In the genomic region with DNA sequence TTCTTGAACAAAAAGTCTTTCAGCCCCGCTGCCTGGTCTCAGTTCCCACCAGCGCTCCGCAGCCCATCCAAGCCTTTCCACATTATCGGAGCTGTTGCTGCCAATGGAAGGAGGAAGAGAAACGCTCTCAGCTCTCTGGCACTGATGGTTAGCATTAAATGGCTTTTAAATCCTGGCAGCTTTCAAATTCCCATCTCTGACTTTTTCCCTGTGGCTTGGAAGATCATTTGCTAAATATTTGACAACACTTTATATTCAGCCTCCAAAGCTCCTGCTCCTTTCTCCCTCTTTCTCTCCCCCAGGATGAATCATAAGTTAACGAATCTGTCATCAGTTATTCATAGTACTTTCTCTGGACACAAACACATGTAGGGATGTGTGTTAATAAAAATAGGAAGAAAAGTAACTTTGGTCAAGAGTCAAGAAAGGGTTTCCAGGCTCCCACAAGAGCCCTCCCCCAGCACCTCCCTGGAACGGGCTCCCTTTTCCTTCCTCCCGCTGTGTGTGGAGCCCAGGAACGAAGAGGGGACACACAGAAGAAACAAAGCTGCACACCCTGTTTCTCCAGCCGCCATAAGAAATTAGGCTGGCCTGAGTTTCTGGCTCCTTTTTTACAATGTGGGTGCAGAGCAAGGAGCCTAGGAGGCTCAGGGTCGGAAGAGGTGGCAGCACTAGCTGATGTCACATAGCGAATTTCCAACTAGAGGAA, we compare ENCODE assay signal across 16 cellular contexts. TPM values are rescaled to one million over a fixed set of nuclear protein-coding genes. Genes with fewer than 3 reads are reported as not detected.
DNase-seq lines count a peak whose midpoint lies in the region; ATAC-seq and TF ChIP-seq lines count a peak whose summit lies in the region.
"Had no signal": no experiment of that assay in that cellular context is flagged by ENCODE, and none has a peak within 500 bp of the region (broad histone marks: within the 10 kb centered on the region; RNA-seq: fewer than 3 reads in every experiment).

No MANE protein-coding gene starts in this region.

- H3K27ac ChIP-seq in coronary artery, result peak overlapping the region; percentile 2 to 49
- H3K27ac ChIP-seq in aorta (ENCODE audit: low read depth in 1 of 2, low read length in 2 of 2), result no peak overlapping the region
- no peak overlapping the region for H3K27ac ChIP-seq in effector memory CD4-positive, alpha-beta T cell (ENCODE audit: insufficient read depth, low read length, poor library complexity, severe bottlenecking)
- H3K27ac ChIP-seq: A549 had no signal

- H3K27me3 Mint-ChIP-seq in nephron (ENCODE audit: low read depth), result peaks cover 14% of the 10 kb centered on the region
- peaks cover 11% of the 10 kb centered on the region for H3K27me3 Mint-ChIP-seq in activated CD4-positive, alpha-beta T cell treated with anti-CD3 and anti-CD28 coated beads, Interleukin-2, amount 10 ng/mL, durations not matched to agents 24 days and 14 days

- H3K4me1 Mint-ChIP-seq in nephron, result peaks cover 57% of the 10 kb centered on the region
- no peaks in the 10 kb centered on the region for H3K4me1 Mint-ChIP-seq in activated CD4-positive, alpha-beta T cell treated with anti-CD3 and anti-CD28 coated beads, Interleukin-2, amount 10 ng/mL, durations not matched to agents 24 days and 14 days
- H3K4me1 Mint-ChIP-seq: natural killer cell had no signal

- H3K4me3 ChIP-seq in coronary artery (peak overlapping the region; percentile 13), aorta (ENCODE audit: low read length in 2 of 2) (no peak overlapping the region)
- no peak overlapping the region for H3K4me3 ChIP-seq in effector memory CD4-positive, alpha-beta T cell (ENCODE audit: insufficient read depth, low read depth, low read length, poor library complexity, severe bottlenecking)
- H3K4me3 ChIP-seq: A549, smooth muscle cell had no signal

- no peaks in the 10 kb centered on the region for H3K27me3 ChIP-seq in aorta (ENCODE audit: control insufficient read depth in 1 of 2, insufficient read depth in 2 of 2, low read length in 1 of 2)
- H3K27me3 ChIP-seq in effector memory CD4-positive, alpha-beta T cell (replicated peaks; ENCODE audit: control insufficient read depth, insufficient read depth, low read length, poor library complexity, severe bottlenecking), result no peaks in the 10 kb centered on the region

- intact Hi-C loops in Right ventricle myocardium superior (cut with DNase I), result no loop called here
- intact Hi-C loops in left ventricle myocardium superior (cut with micrococcal nuclease), result no loop called here
- intact Hi-C loops in aorta (cut with DNase I), result no loop called here
- intact Hi-C loops in activated CD4-positive, alpha-beta T cell treated with anti-CD3 and anti-CD28 coated beads, Interleukin-2, amount 10 ng/mL, durations not matched to agents 24 days and 14 days (cut with micrococcal nuclease), result no loop called here

- H3K36me3 Mint-ChIP-seq in nephron (ENCODE audit: low read depth), result no peaks in the 10 kb centered on the region
- H3K36me3 Mint-ChIP-seq in activated CD4-positive, alpha-beta T cell treated with anti-CD3 and anti-CD28 coated beads, Interleukin-2, amount 10 ng/mL, durations not matched to agents 24 days and 14 days (ENCODE audit: low read depth), result no peaks in the 10 kb centered on the region
- H3K36me3 Mint-ChIP-seq: natural killer cell had no signal

- no peaks in the 10 kb centered on the region for H3K36me3 ChIP-seq in aorta (ENCODE audit: control insufficient read depth in 1 of 2, insufficient read depth in 2 of 2, low read length in 1 of 2)
- no peaks in the 10 kb centered on the region for H3K36me3 ChIP-seq in effector memory CD4-positive, alpha-beta T cell (ENCODE audit: control insufficient read depth, insufficient read depth, low read length)

- H3K9me3 ChIP-seq in aorta (ENCODE audit: control insufficient read depth, low read length), result no peaks in the 10 kb centered on the region
- no peaks in the 10 kb centered on the region for H3K9me3 ChIP-seq in effector memory CD4-positive, alpha-beta T cell (ENCODE audit: control insufficient read depth, low read length)
- H3K9me3 ChIP-seq: A549 had no signal

- TF ChIP-seq CTCF in coronary artery (IDR thresholded peaks at IDR 0.05) (no peak), nephron (IDR thresholded peaks at IDR 0.05; ENCODE audit: unreplicated experiment in 3 of 3) (no peak)

- peak overlapping the region in 2 of 3 experiments; percentile 3 to 18 for H3K4me3 Mint-ChIP-seq in nephron
- H3K4me3 Mint-ChIP-seq in activated CD4-positive, alpha-beta T cell treated with anti-CD3 and anti-CD28 coated beads, Interleukin-2, amount 10 ng/mL, durations not matched to agents 24 days and 14 days, result no peak overlapping the region
- H3K4me3 Mint-ChIP-seq: activated CD8-positive, alpha-beta T cell treated with anti-CD3 and anti-CD28 coated beads for 36 hours; natural killer cell had no signal

- H3K4me1 ChIP-seq in aorta (ENCODE audit: control insufficient read depth in 1 of 2, insufficient read depth in 2 of 2, low read length in 2 of 2), result no peaks in the 10 kb centered on the region
- no peaks in the 10 kb centered on the region for H3K4me1 ChIP-seq in effector memory CD4-positive, alpha-beta T cell (ENCODE audit: control insufficient read depth, insufficient read depth, low read length, poor library complexity, severe bottlenecking)
- H3K4me1 ChIP-seq: A549 had no signal

- WGBS in aorta, 2 donors, result 34 to 50% methylated on average over 12 of the region's 12 CpGs

- ATAC-seq in Right ventricle myocardium superior (ENCODE audit: poor library complexity) (peak; percentile 14), left ventricle myocardium superior (no peak), aorta (ENCODE audit: low FRiP score) (peak; percentile 49)
- ATAC-seq: A549; activated CD8-positive, alpha-beta T cell treated with anti-CD3 and anti-CD28 coated beads for 36 hours; HCT116; natural killer cell had no signal

- H3K9me3 Mint-ChIP-seq in nephron, result no peaks in the 10 kb centered on the region
- no peaks in the 10 kb centered on the region for H3K9me3 Mint-ChIP-seq in activated CD4-positive, alpha-beta T cell treated with anti-CD3 and anti-CD28 coated beads, Interleukin-2, amount 10 ng/mL, durations not matched to agents 24 days and 14 days
- H3K9me3 Mint-ChIP-seq: activated CD8-positive, alpha-beta T cell treated with anti-CD3 and anti-CD28 coated beads for 36 hours; natural killer cell had no signal

- DNase-seq in Right ventricle myocardium superior (no peak), left ventricle myocardium superior (no peak), coronary artery (ENCODE audit: low spot score) (no peak), aorta (no peak), mesenteric fat pad (ENCODE audit: low spot score) (no peak)
- DNase-seq in effector memory CD4-positive, alpha-beta T cell, result no peak
- no peak for DNase-seq in activated CD4-positive, alpha-beta T cell treated with anti-CD3 and anti-CD28 coated beads, Interleukin-2, amount 10 ng/mL, durations not matched to agents 24 days and 14 days
- DNase-seq: activated CD8-positive, alpha-beta T cell treated with anti-CD3 and anti-CD28 coated beads for 36 hours; DMS53; natural killer cell; NCI-H1105; NCI-H524 had no signal

- peak overlapping the region; percentile 6 to 82 (median 77) for H3K27ac Mint-ChIP-seq in nephron
- no peak overlapping the region for H3K27ac Mint-ChIP-seq in activated CD4-positive, alpha-beta T cell treated with anti-CD3 and anti-CD28 coated beads, Interleukin-2, amount 10 ng/mL, durations not matched to agents 24 days and 14 days
- H3K27ac Mint-ChIP-seq: activated CD8-positive, alpha-beta T cell treated with anti-CD3 and anti-CD28 coated beads for 36 hours; natural killer cell had no signal

RNA-seq across cellular contexts. Expression of a gene that starts 47.6 kb away (rescaled TPM):
- total RNA-seq in Right ventricle myocardium superior (24.6 TPM), left ventricle myocardium superior (23.1 TPM), aorta (10 to 100 TPM; 13.2 to 14.7 TPM), mesenteric fat pad (24.9 TPM)
- 10 to 100 TPM; 13.4 TPM for polyA plus RNA-seq in aorta
- total RNA-seq in activated CD4-positive, alpha-beta T cell treated with anti-CD3 and anti-CD28 coated beads, Interleukin-2, amount 10 ng/mL, durations not matched to agents 24 days and 14 days, result 30.5 and 39.3 TPM in 2 replicates

Comparison
In these comparisons a context has a peak if more than half of its experiments do, and no peak if none do; other contexts are left out.
1. H3K27ac ChIP-seq: peak in coronary artery (2 of 2); none in aorta (0 of 2) and effector memory CD4-positive, alpha-beta T cell (single experiment).